Comparison of ENCODE assay signal across 17 cellular contexts in the genomic region with DNA sequence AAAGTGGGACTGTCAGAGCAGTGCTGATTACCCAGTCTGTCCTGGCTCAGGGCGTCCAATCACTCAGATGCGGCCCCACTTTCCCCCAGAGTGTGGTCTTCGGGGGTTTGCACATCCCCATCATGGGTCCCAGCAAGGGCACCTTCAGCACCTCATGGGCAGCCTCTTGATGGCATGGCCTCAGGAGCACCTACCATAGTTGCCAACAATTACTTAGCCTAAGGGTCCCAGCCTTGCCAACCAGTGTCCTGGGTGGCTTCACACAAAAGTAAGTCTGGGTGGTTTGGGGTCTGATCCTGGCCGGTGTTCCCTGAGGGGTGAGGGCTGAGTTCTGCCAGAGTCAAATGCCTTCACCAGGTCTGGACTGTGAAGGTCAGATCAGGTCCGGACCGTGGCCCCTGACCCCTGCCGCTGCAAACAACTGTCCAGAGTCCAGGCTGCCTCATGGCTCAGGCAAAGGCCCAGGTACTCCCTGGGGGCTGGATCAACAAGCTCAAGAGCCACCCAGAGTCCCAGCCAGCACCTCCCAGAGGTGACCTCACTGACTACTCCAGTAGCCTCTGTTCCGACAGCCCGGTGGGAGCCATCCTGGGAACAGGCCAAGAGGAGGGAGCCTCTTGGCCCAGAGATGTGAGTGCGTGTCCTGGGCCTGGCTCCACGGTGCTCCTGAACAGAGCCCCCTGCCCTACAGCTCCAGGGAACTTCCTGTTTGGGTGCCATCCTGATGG. TPM values are rescaled to one million over a fixed set of nuclear protein-coding genes. Genes with fewer than 3 reads are reported as not detected.
A peak's percentile ranks its signal among the peaks of the same experiment; 100 is the strongest.
DNase-seq lines count a peak whose midpoint lies in the region; ATAC-seq, FAIRE-seq and TF ChIP-seq lines count a peak whose summit lies in the region.
"Had no signal": no experiment of that assay in that cellular context is flagged by ENCODE, and none has a peak within 500 bp of the region (broad histone marks: within the 10 kb centered on the region; RNA-seq: fewer than 3 reads in every experiment).

No MANE protein-coding gene starts in this region.

- no peaks in the 10 kb centered on the region for H3K27me3 ChIP-seq in RWPE2 (ENCODE audit: insufficient read depth, poor library complexity, severe bottlenecking)
- no peaks in the 10 kb centered on the region for H3K27me3 ChIP-seq in HepG2 (ENCODE audit: control insufficient read depth in 1 of 2, insufficient read depth in 2 of 2, low read length in 2 of 2)
- H3K27me3 ChIP-seq in spleen (replicated peaks in 1 of 7) = peaks cover 0 to 35% (median 0%) of the 10 kb centered on the region in 7 donors
- H3K27me3 ChIP-seq: MG63 had no signal

- H3K27me3 Mint-ChIP-seq in CD14-positive monocyte (ENCODE audit: low read depth in 3 of 3) = peaks cover 3 to 17% (median 9%) of the 10 kb centered on the region in 3 donors

- H3K4me3 Mint-ChIP-seq in CD14-positive monocyte = no peak overlapping the region
- H3K4me3 Mint-ChIP-seq: CD4-positive, alpha-beta T cell had no signal

- TF ChIP-seq CTCF in HEK293 (tag by site-specific recombination; IDR thresholded peaks at IDR 0.05) (no peak), RWPE2 (IDR thresholded peaks at IDR 0.05; ENCODE audit: poor library complexity, severe bottlenecking) (no peak), HepG2 (CRISPR knock-in tag; IDR thresholded peaks at IDR 0.05) (peak; percentile 46), spleen (IDR thresholded peaks at IDR 0.05 in 8 of 11, conservative IDR thresholded peaks at IDR 0.05 in 3 of 11) (no peak), CD14-positive monocyte (IDR thresholded peaks at IDR 0.05) (no peak)

- intact Hi-C loops in HepG2 (cut with micrococcal nuclease; ENCODE audit: unreplicated experiment) (no loop called here), spleen (cut with DNase I; ENCODE audit: low total_unique reads) (no loop called here), CD14-positive monocyte (cut with micrococcal nuclease) (no loop called here)

- 20% methylated on average over 5 of the region's 11 CpGs for WGBS in HepG2 (ENCODE audit: low lambda C conversion rate)
- WGBS in spleen, 5 donors = 80 to 91% (median 86%) methylated on average over 7 to 11 of the region's 11 CpGs

- CTCF ChIA-PET in HEK293 (lab: Yijun Ruan, JAX) (interaction anchor here (1.4 to 20.4 kb wide), 3 partner anchors 22 to 31 kb away, joined by 7 to 487 read pairs (median 67); partner anchors contain the start of gene ZFYVE27), HepG2 (lab: Yijun Ruan, JAX; ENCODE audit: low intra/inter-chr PET ratio, low total read pairs) (interaction anchor here (0.9 kb wide), 1 partner anchor 24 kb away, joined by 3 read pairs; no protein-coding TSS in a partner anchor)

- no TSS peak for BruUV-seq in HepG2 (replicated peaks; lab: Mats Ljungman, UMichigan)

- TF ChIP-seq EP300 in HepG2 (IDR thresholded peaks at IDR 0.05; ENCODE audit: low read depth in 2 of 2, low read length in 2 of 2) (peak in 1 of 2 experiments; percentile 43; a peak in 1 of 4 replicates), HepG2 (CRISPR knock-in tag; IDR thresholded peaks at IDR 0.05; ENCODE audit: borderline replicate concordance) (no peak)

- peak overlapping the region; percentile 71 for H3K4me2 ChIP-seq in HepG2 (ENCODE audit: low read depth, low read length)

- no peaks in the 10 kb centered on the region for H3K36me3 Mint-ChIP-seq in CD14-positive monocyte

- H3K27ac ChIP-seq in HEK293 (ENCODE audit: extremely low read depth, low read depth, low read length) = no peak overlapping the region
- no peak overlapping the region for H3K27ac ChIP-seq in RWPE2 (ENCODE audit: poor library complexity, severe bottlenecking)
- H3K27ac ChIP-seq in HepG2 (ENCODE audit: extremely low read length, insufficient read depth, low read length) = peak overlapping the region; percentile 30
- no peak overlapping the region for H3K27ac ChIP-seq in spleen
- H3K27ac ChIP-seq: HL-60 had no signal

- H3K4me1 ChIP-seq in HEK293 (ENCODE audit: control insufficient read depth, insufficient read depth, low read length) (no peaks in the 10 kb centered on the region), RWPE2 (ENCODE audit: insufficient read depth, poor library complexity, severe bottlenecking) (no peaks in the 10 kb centered on the region), HepG2 (ENCODE audit: insufficient read depth, low read length) (peaks cover 55% of the 10 kb centered on the region), spleen (peaks cover 0 to 21% (median 9%) of the 10 kb centered on the region in 6 donors)

- H2AFZ ChIP-seq in HepG2 (ENCODE audit: low read length) = no peak overlapping the region

- no peaks in the 10 kb centered on the region for H3K36me3 ChIP-seq in HEK293 (ENCODE audit: control insufficient read depth in 2 of 2, insufficient read depth in 1 of 2, low read length in 2 of 2)
- no peaks in the 10 kb centered on the region for H3K36me3 ChIP-seq in RWPE2 (ENCODE audit: low read depth)
- no peaks in the 10 kb centered on the region for H3K36me3 ChIP-seq in HepG2 (replicated peaks in 1 of 2; ENCODE audit: control insufficient read depth in 1 of 2, insufficient read depth in 2 of 2, low read length in 2 of 2)
- no peaks in the 10 kb centered on the region for H3K36me3 ChIP-seq in spleen
- H3K36me3 ChIP-seq: MG63 had no signal

- 0 out of 2 replicates have a peak, but pooled peaks have one; percentile 14 for TF ChIP-seq RAD21 in HepG2 (CRISPR knock-in tag; IDR thresholded peaks at IDR 0.05)

- no peaks in the 10 kb centered on the region for H3K79me2 ChIP-seq in HepG2 (ENCODE audit: insufficient read depth, low read length)

- no peaks in the 10 kb centered on the region for H4K20me1 ChIP-seq in HepG2 (ENCODE audit: insufficient read depth, low read length)

- no peak overlapping the region for H3K27ac Mint-ChIP-seq in CD14-positive monocyte
- H3K27ac Mint-ChIP-seq: CD4-positive, alpha-beta T cell had no signal

- ATAC-seq in RWPE2 (ENCODE audit: low read depth) (0 out of 3 replicates have a peak, but pooled peaks have one; percentile 4), HepG2 (peak; percentile 92), HG03520 (IDR thresholded peaks at IDR 0.05; ENCODE audit: unreplicated experiment) (no peak)

- H3K9me3 ChIP-seq in HEK293 (ENCODE audit: control insufficient read depth, insufficient read depth, low read depth, low read length) (no peaks in the 10 kb centered on the region), RWPE2 (ENCODE audit: severe bottlenecking) (no peaks in the 10 kb centered on the region), HepG2 (ENCODE audit: low read length) (no peaks in the 10 kb centered on the region), spleen (no peaks in the 10 kb centered on the region)
- H3K9me3 ChIP-seq: MG63 had no signal

- POLR2A ChIA-PET in HEK293 (lab: Yijun Ruan, JAX) = no interaction called here
- POLR2A ChIA-PET in HepG2 (lab: Yijun Ruan, JAX) = interaction anchor here (1.2 to 2.7 kb wide), 4 partner anchors 20 to 29 kb away, joined by 3 to 18 read pairs (median 8); partner anchors contain the start of genes AVPI1 and ZFYVE27

- H3K4me3 ChIP-seq in HEK293 (ENCODE audit: low read depth, low read length) = no peak overlapping the region
- no peak overlapping the region for H3K4me3 ChIP-seq in RWPE2 (ENCODE audit: severe bottlenecking)
- H3K4me3 ChIP-seq in HepG2 (replicated peaks in 1 of 3; ENCODE audit: insufficient read depth in 1 of 3, low read depth in 2 of 3, low read length in 3 of 3) = peak overlapping the region in 1 of 3 experiments; percentile 53; a peak in 2 of 6 replicates
- no peak overlapping the region for H3K4me3 ChIP-seq in spleen
- H3K4me3 ChIP-seq: MG63 had no signal

- H3K4me1 Mint-ChIP-seq in CD14-positive monocyte = peaks cover 13% of the 10 kb centered on the region

- in situ Hi-C loops in HepG2 (cut with HindIII; ENCODE audit: extremely low pct_ligation_motif_present, low pct_unique_long_range_greater_than_20kb) = no loop called here

- DNase-seq in RWPE2 (ENCODE audit: low spot score) (no peak), HepG2 (ENCODE audit: low spot score) (peak; percentile 70), spleen (peak; percentile 62), CD14-positive monocyte (ENCODE audit: low spot score) (no peak), 8988T (no peak)
- DNase-seq: Calu3; CD4-positive, alpha-beta T cell; HCEC 1CT; MG63; NCI-H1092 treated with DMSO at 0.1 percent for 48 hours; NCI-H1694 treated with DMSO at 0.1 percent for 48 hours; NCI-H446; Right ventricle myocardium superior had no signal

- H3K9me3 Mint-ChIP-seq in CD14-positive monocyte = peaks cover 0 to 2% (median 0%) of the 10 kb centered on the region in 7 donors
- H3K9me3 Mint-ChIP-seq: CD4-positive, alpha-beta T cell had no signal

- peak; percentile 75 for FAIRE-seq in HepG2 (lab: Jason Lieb, UNC)
- FAIRE-seq: GM12891 had no signal

- peak overlapping the region; percentile 53 for H3K9ac ChIP-seq in HepG2 (ENCODE audit: insufficient read depth, low read depth, low read length)

- TF ChIP-seq POLR2A in HepG2 (IDR thresholded peaks at IDR 0.05; ENCODE audit: insufficient read depth in 1 of 2, low read depth in 2 of 2, low read length in 2 of 2) (peak in 1 of 2 experiments; percentile 44; a peak in 1 of 4 replicates), spleen (IDR thresholded peaks at IDR 0.05) (no peak)

RNA-seq across cellular contexts. Expression of gene MARVELD1, which starts 6.2 kb away (rescaled TPM):
- total RNA-seq in HepG2 (2016; rRNA removed; fragmentation: Illumina TruSeq; extraction: Trizol) (not detected in 2 replicates), spleen (10 to 100 TPM; 11.0 to 24.6 (median 17.2) TPM)
- not detected in 2 replicates for total RNA-seq in HepG2 (2016; cell fraction: cytosol; rRNA removed; fragmentation: Illumina TruSeq; extraction: Trizol; ENCODE audit: low read depth)
- not detected in 2 replicates for total RNA-seq in HepG2 (2016; cell fraction: insoluble cytoplasmic fraction; rRNA removed; fragmentation: Illumina TruSeq; extraction: Trizol)
- not detected in 2 replicates for total RNA-seq in HepG2 (2016; cell fraction: membrane; rRNA removed; fragmentation: Illumina TruSeq; extraction: Trizol)
- not detected in 2 replicates for total RNA-seq in HepG2 (2016; cell fraction: nucleus; rRNA removed; fragmentation: Illumina TruSeq; extraction: Trizol)
- polyA plus RNA-seq in HepG2 (2011; rRNA removed) (0.08 TPM in 1 of 2 replicates, not detected in the other), spleen (1 to 10 TPM; 3.7 to 7.8 (median 6.4) TPM), CD14-positive monocyte (1 to 10 TPM; 3.7 to 9.2 TPM)
- 0.03 TPM in 1 of 2 replicates, not detected in the other for polyA plus RNA-seq in HepG2 (2011; cell fraction: cytosol; rRNA removed)
- 0.03 and 0.26 TPM in 2 replicates for polyA plus RNA-seq in HepG2 (2011; cell fraction: nucleus; rRNA removed)
- polyA plus RNA-seq in HepG2 (2012) = not detected in 2 replicates
- not detected in 2 replicates for polyA plus RNA-seq in HepG2 (2016; cell fraction: cytosol; fragmentation: Illumina TruSeq; extraction: Trizol; ENCODE audit: low read depth)
- not detected in 2 replicates for polyA plus RNA-seq in HepG2 (2016; cell fraction: insoluble cytoplasmic fraction; fragmentation: Illumina TruSeq; extraction: Trizol; ENCODE audit: low read depth)
- not detected in 2 replicates for polyA plus RNA-seq in HepG2 (2016; cell fraction: membrane; fragmentation: Illumina TruSeq; extraction: Trizol; ENCODE audit: low read depth)
- polyA plus RNA-seq in HepG2 (2016; cell fraction: nucleus; fragmentation: Illumina TruSeq; extraction: Trizol; ENCODE audit: insufficient read depth, low read depth) = not detected in 2 replicates
- 33.8 TPM in 1 of 2 replicates, not detected in the other for polyA minus RNA-seq in HepG2 (2011; rRNA and poly(A)+ RNA removed; ENCODE audit: low replicate concordance)
- polyA minus RNA-seq in HepG2 (2011; cell fraction: cytosol; rRNA and poly(A)+ RNA removed) = not detected in 2 replicates
- polyA minus RNA-seq in HepG2 (2011; cell fraction: nucleus; rRNA and poly(A)+ RNA removed) = 0.13 TPM in 1 of 2 replicates, not detected in the other

RNA-seq across cellular contexts. Expression of gene AVPI1, which starts 20.3 kb away (rescaled TPM):
- 39.8 and 47.6 TPM in 2 replicates for total RNA-seq in HepG2 (2016; rRNA removed; fragmentation: Illumina TruSeq; extraction: Trizol)
- total RNA-seq in HepG2 (2016; cell fraction: cytosol; rRNA removed; fragmentation: Illumina TruSeq; extraction: Trizol; ENCODE audit: low read depth) = 17.3 and 23.9 TPM in 2 replicates
- total RNA-seq in HepG2 (2016; cell fraction: insoluble cytoplasmic fraction; rRNA removed; fragmentation: Illumina TruSeq; extraction: Trizol) = 40.9 and 48.9 TPM in 2 replicates
- total RNA-seq in HepG2 (2016; cell fraction: membrane; rRNA removed; fragmentation: Illumina TruSeq; extraction: Trizol) = 32.7 and 40.7 TPM in 2 replicates
- total RNA-seq in HepG2 (2016; cell fraction: nucleus; rRNA removed; fragmentation: Illumina TruSeq; extraction: Trizol) = 19.1 and 24.2 TPM in 2 replicates
- 60.6 and 61.2 TPM in 2 replicates for polyA plus RNA-seq in HepG2 (2011; rRNA removed)
- 46.9 and 72.0 TPM in 2 replicates for polyA plus RNA-seq in HepG2 (2011; cell fraction: cytosol; rRNA removed)
- polyA plus RNA-seq in HepG2 (2011; cell fraction: nucleus; rRNA removed) = 30.9 and 32.2 TPM in 2 replicates
- polyA plus RNA-seq in HepG2 (2012) = 17.8 and 27.6 TPM in 2 replicates
- 15.1 and 21.8 TPM in 2 replicates for polyA plus RNA-seq in HepG2 (2016; cell fraction: cytosol; fragmentation: Illumina TruSeq; extraction: Trizol; ENCODE audit: low read depth)
- 52.4 and 52.8 TPM in 2 replicates for polyA plus RNA-seq in HepG2 (2016; cell fraction: insoluble cytoplasmic fraction; fragmentation: Illumina TruSeq; extraction: Trizol; ENCODE audit: low read depth)
- 23.9 and 32.8 TPM in 2 replicates for polyA plus RNA-seq in HepG2 (2016; cell fraction: membrane; fragmentation: Illumina TruSeq; extraction: Trizol; ENCODE audit: low read depth)
- 25.4 and 28.6 TPM in 2 replicates for polyA plus RNA-seq in HepG2 (2016; cell fraction: nucleus; fragmentation: Illumina TruSeq; extraction: Trizol; ENCODE audit: insufficient read depth, low read depth)
- polyA minus RNA-seq in HepG2 (2011; rRNA and poly(A)+ RNA removed; ENCODE audit: low replicate concordance) = 68.6 and 143 TPM in 2 replicates
- 32.1 and 32.4 TPM in 2 replicates for polyA minus RNA-seq in HepG2 (2011; cell fraction: cytosol; rRNA and poly(A)+ RNA removed)
- 21.8 and 28.6 TPM in 2 replicates for polyA minus RNA-seq in HepG2 (2011; cell fraction: nucleus; rRNA and poly(A)+ RNA removed)
- 10 to 100 TPM in 6 of 7 donors, 1 to 10 TPM in 1; 4.8 to 35.8 (median 16.0) TPM for total RNA-seq in spleen
- 10 to 100 TPM in 1 of 3 donors, 1 to 10 TPM in 2; 4.0 to 12.2 (median 6.2) TPM for polyA plus RNA-seq in spleen
- 1 to 10 TPM; 2.0 to 2.9 TPM for polyA plus RNA-seq in CD14-positive monocyte

RNA-seq across cellular contexts. Expression of gene ZFYVE27, which starts 29.6 kb away (rescaled TPM):
- total RNA-seq in HepG2 (2016; rRNA removed; fragmentation: Illumina TruSeq; extraction: Trizol) (6.1 and 19.7 TPM in 2 replicates), spleen (10 to 100 TPM; 29.2 to 42.2 (median 34.1) TPM)
- total RNA-seq in HepG2 (2016; cell fraction: cytosol; rRNA removed; fragmentation: Illumina TruSeq; extraction: Trizol; ENCODE audit: low read depth) = 2.8 and 3.8 TPM in 2 replicates
- 5.8 and 20.5 TPM in 2 replicates for total RNA-seq in HepG2 (2016; cell fraction: insoluble cytoplasmic fraction; rRNA removed; fragmentation: Illumina TruSeq; extraction: Trizol)
- 4.5 and 6.1 TPM in 2 replicates for total RNA-seq in HepG2 (2016; cell fraction: membrane; rRNA removed; fragmentation: Illumina TruSeq; extraction: Trizol)
- 36.5 and 37.6 TPM in 2 replicates for total RNA-seq in HepG2 (2016; cell fraction: nucleus; rRNA removed; fragmentation: Illumina TruSeq; extraction: Trizol)
- polyA plus RNA-seq in HepG2 (2011; rRNA removed) (20.5 and 26.9 TPM in 2 replicates), spleen (10 to 100 TPM; 16.8 to 24.7 (median 17.5) TPM), CD14-positive monocyte (1 to 10 TPM; 6.2 to 9.7 TPM)
- polyA plus RNA-seq in HepG2 (2011; cell fraction: cytosol; rRNA removed) = 11.3 and 12.9 TPM in 2 replicates
- 107 and 112 TPM in 2 replicates for polyA plus RNA-seq in HepG2 (2011; cell fraction: nucleus; rRNA removed)
- 13.0 and 18.5 TPM in 2 replicates for polyA plus RNA-seq in HepG2 (2012)
- 0.68 and 0.92 TPM in 2 replicates for polyA plus RNA-seq in HepG2 (2016; cell fraction: cytosol; fragmentation: Illumina TruSeq; extraction: Trizol; ENCODE audit: low read depth)
- 4.2 and 4.9 TPM in 2 replicates for polyA plus RNA-seq in HepG2 (2016; cell fraction: insoluble cytoplasmic fraction; fragmentation: Illumina TruSeq; extraction: Trizol; ENCODE audit: low read depth)
- 1.7 and 2.1 TPM in 2 replicates for polyA plus RNA-seq in HepG2 (2016; cell fraction: membrane; fragmentation: Illumina TruSeq; extraction: Trizol; ENCODE audit: low read depth)
- polyA plus RNA-seq in HepG2 (2016; cell fraction: nucleus; fragmentation: Illumina TruSeq; extraction: Trizol; ENCODE audit: insufficient read depth, low read depth) = 50.1 and 57.5 TPM in 2 replicates
- polyA minus RNA-seq in HepG2 (2011; rRNA and poly(A)+ RNA removed; ENCODE audit: low replicate concordance) = 26.7 and 43.3 TPM in 2 replicates
- polyA minus RNA-seq in HepG2 (2011; cell fraction: cytosol; rRNA and poly(A)+ RNA removed) = 6.0 and 6.5 TPM in 2 replicates
- 45.2 and 45.3 TPM in 2 replicates for polyA minus RNA-seq in HepG2 (2011; cell fraction: nucleus; rRNA and poly(A)+ RNA removed)

Comparison
In these comparisons a context has a peak if more than half of its experiments do, and no peak if none do; other contexts are left out.
1. DNase-seq: peak in HepG2 (single experiment) and spleen (single experiment); none in RWPE2 (single experiment), CD14-positive monocyte (single experiment) and 8988T (single experiment).
2. Of the 63 proteins assayed by ChIP-seq in both HepG2 and HEK293: peak only in HepG2: ATF2, CTCF, PATZ1, REPIN1, ZBTB10, ZBTB26 and 12 more; only in HEK293: none; in both: none; in neither: 45.